19 cellular contexts compared by ENCODE assay signal in the genomic region with DNA sequence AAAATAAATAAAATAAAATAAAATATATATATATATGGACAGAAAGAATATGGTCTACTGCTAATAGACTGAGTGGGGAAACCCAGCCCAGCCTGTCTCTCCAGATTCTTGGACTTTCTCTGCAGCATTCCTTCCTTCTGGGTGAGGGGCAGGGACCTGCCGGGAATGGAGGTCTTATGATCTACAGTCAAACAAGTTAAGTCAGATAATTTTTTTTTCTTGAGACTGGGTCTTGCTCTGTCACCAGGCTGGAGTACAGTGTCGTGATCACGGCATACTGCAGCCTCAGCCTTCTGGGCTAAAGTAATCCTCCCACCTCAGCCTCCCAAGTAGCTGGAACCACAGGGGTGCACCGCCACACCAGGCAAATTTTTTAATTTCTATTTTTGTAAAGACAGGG.
"Had no signal": no experiment of that assay in that cellular context is flagged by ENCODE, and none has a peak within 500 bp of the region (broad histone marks: within the 10 kb centered on the region; RNA-seq: fewer than 3 reads in every experiment).

No MANE protein-coding gene starts in this region.

- H3K36me3 ChIP-seq: heart left ventricle, ovary, upper lobe of left lung, uterus had no signal

- H3K27ac ChIP-seq: heart left ventricle, ovary, upper lobe of left lung had no signal

- ATAC-seq: heart left ventricle, natural killer cell, right cardiac atrium had no signal

- FAIRE-seq: colon, endothelial cell of umbilical vein, frontal cortex, islet of Langerhans had no signal

- H3K27ac Mint-ChIP-seq: endodermal cell, natural killer cell had no signal

- H3K4me3 Mint-ChIP-seq: endodermal cell, natural killer cell, neural crest cell had no signal

- H3K27me3 ChIP-seq: heart left ventricle, ovary, upper lobe of left lung, uterus had no signal

- DNase-seq: effector CD4-positive, alpha-beta T cell; endodermal cell; heart left ventricle; hypothalamus; kidney glomerular epithelial cell; mesendoderm; natural killer cell; ovary; right cardiac atrium; stimulated activated CD4-positive, alpha-beta T cell treated with anti-CD3 and anti-CD28 coated beads, Interleukin-2, amount 100 ng/mL, for 48 hours; stimulated activated naive CD4-positive, alpha-beta T cell treated with Interleukin-2 at 50 U/mL for 16 hours; upper lobe of left lung; uterus had no signal

- H3K4me3 ChIP-seq: heart left ventricle, ovary, smooth muscle cell, upper lobe of left lung, uterus had no signal

- H3K9me3 Mint-ChIP-seq: endodermal cell, natural killer cell, neural crest cell had no signal

- H3K9me3 ChIP-seq: heart left ventricle, ovary, upper lobe of left lung, uterus had no signal

- H3K36me3 Mint-ChIP-seq: natural killer cell had no signal

- H3K4me2 ChIP-seq: smooth muscle cell had no signal
